In the genomic region with DNA sequence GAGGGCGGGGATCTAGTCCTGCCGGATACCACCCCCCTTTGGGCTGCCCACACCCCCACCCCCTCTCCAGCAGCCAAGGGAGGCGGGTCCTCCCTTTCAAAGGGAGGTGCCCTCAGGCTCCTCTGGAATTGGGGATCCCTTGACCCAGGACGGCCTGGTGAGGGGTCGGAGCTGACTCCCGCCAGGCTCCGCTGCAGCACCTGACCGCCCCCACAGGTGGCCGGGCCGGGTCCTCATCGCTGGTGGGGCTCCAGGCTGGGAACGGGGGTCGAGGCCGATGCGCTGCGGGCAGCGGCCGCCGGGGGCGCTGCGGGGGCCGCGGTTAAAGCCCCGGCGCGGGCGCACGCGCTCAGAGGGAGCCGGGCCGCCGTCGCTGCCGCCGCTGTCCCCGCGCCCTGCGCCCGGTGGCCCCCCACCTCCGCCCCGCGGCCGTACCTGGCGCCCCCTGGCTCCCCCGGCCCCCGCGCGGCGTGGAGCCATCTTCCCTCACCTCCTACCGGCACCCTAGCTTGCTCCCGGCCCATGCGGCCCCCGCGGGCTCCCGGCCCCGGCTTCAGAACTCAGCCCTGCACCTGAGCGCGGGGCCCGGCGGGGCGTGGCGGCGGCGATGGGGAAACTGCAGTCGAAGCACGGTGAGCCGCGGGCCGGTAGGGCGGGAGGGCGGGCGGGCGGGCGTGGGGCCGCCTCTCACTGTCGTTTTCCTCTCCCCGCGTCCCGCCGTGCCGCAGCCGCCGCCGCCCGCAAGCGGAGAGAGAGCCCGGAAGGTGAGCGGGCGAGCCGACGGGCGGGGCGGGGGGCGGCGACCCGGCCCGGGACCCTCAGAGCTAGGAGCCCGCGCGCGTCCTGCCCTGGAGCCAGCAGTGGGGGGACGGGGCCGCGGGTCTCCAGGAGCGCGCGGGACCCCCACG, we compare ENCODE assay signal across 1 cellular context.
TF ChIP-seq lines count a peak whose summit lies in the region.

A gene with protein sequence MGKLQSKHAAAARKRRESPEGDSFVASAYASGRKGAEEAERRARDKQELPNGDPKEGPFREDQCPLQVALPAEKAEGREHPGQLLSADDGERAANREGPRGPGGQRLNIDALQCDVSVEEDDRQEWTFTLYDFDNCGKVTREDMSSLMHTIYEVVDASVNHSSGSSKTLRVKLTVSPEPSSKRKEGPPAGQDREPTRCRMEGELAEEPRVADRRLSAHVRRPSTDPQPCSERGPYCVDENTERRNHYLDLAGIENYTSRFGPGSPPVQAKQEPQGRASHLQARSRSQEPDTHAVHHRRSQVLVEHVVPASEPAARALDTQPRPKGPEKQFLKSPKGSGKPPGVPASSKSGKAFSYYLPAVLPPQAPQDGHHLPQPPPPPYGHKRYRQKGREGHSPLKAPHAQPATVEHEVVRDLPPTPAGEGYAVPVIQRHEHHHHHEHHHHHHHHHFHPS (plus strand): TSS at position 352 of the 908 bp plus-strand sequence. CDS start 256 bp downstream, at position 608.

TF ChIP-seq in liver, 16 proteins besides CTCF, POLR2A, EP300 and RAD21 (continued from another document):
- TF ChIP-seq, protein P1, sequence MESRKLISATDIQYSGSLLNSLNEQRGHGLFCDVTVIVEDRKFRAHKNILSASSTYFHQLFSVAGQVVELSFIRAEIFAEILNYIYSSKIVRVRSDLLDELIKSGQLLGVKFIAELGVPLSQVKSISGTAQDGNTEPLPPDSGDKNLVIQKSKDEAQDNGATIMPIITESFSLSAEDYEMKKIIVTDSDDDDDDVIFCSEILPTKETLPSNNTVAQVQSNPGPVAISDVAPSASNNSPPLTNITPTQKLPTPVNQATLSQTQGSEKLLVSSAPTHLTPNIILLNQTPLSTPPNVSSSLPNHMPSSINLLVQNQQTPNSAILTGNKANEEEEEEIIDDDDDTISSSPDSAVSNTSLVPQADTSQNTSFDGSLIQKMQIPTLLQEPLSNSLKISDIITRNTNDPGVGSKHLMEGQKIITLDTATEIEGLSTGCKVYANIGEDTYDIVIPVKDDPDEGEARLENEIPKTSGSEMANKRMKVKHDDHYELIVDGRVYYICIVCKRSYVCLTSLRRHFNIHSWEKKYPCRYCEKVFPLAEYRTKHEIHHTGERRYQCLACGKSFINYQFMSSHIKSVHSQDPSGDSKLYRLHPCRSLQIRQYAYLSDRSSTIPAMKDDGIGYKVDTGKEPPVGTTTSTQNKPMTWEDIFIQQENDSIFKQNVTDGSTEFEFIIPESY (IDR thresholded peaks at IDR 0.05), result no peak
- TF ChIP-seq YY1 (IDR thresholded peaks at IDR 0.05) (no peak), TAF1 (conservative IDR thresholded peaks at IDR 0.05) (no peak), GABPA (IDR thresholded peaks at IDR 0.05 in 1 of 2, conservative IDR thresholded peaks at IDR 0.05 in 1 of 2) (no peak), SP1 (IDR thresholded peaks at IDR 0.05) (no peak)
